In the genomic region with DNA sequence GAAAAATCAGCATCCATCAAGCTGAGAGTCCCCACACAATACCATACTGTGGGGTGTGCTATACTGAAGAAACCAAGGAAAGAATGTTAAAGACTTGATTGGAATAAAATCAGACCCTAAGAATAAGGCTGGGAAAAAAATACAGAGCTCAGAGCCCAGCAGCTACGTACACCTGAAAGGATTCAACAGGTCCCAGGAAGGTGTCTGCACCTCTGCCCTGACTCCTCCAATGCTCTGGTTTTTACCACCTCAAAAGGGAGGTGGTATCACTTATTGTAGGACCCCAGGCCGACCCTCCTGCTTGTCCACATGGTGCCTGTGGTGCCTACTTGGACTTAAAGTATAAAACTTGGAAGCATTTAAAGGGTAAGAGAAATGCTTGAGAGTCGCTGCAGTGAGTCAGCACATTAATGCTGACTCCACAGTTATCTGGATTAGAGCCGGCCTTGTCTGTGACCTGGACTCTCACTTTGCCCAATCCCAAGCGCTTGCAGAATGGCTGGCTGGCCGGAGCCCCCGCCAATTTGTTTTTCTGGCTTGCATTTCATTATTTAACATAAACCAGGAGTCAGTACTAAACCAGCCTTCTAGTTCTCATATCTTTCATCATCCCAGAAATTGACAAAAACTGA, we compare ENCODE assay signal across 19 cellular contexts.
A peak's percentile ranks its signal among the peaks of the same experiment; 100 is the strongest.
DNase-seq lines count a peak whose midpoint lies in the region; ATAC-seq, FAIRE-seq and TF ChIP-seq lines count a peak whose summit lies in the region.
"Had no signal": no experiment of that assay in that cellular context is flagged by ENCODE, and none has a peak within 500 bp of the region (broad histone marks: within the 10 kb centered on the region; RNA-seq: fewer than 3 reads in every experiment).

No MANE protein-coding gene starts in this region.

- H3K4me3 ChIP-seq in H1 (ENCODE audit: extremely low read depth in 1 of 4, insufficient read depth in 2 of 4, low read depth in 3 of 4, low read length in 4 of 4) (no peak overlapping the region), HepG2 (replicated peaks in 1 of 3; ENCODE audit: insufficient read depth in 1 of 3, low read depth in 2 of 3, low read length in 3 of 3) (no peak overlapping the region)

- WGBS in H1 (ENCODE audit: extremely low coverage in 1 of 2, insufficient coverage in 1 of 2, insufficient read length in 1 of 2, insufficient replicate concordance in 2 of 2, low coverage in 1 of 2, low lambda C conversion rate in 2 of 2, missing lambda C conversion rate in 1 of 2), 2 experiments: 84% methylated on average over 7 of the region's 7 CpGs; no CpG with 5 or more reads in 1 of the 2 experiments
- WGBS in HepG2 (ENCODE audit: low lambda C conversion rate): 6% methylated on average over 6 of the region's 7 CpGs

- no TSS peak for BruUV-seq in HepG2 (replicated peaks; lab: Mats Ljungman, UMichigan)

- H3K9me3 ChIP-seq in H1 (ENCODE audit: insufficient read depth in 2 of 2, low read depth in 1 of 2, low read length in 1 of 2): no peaks in the 10 kb centered on the region
- no peaks in the 10 kb centered on the region for H3K9me3 ChIP-seq in HepG2 (ENCODE audit: low read length)

- TF ChIP-seq EP300 in H1 (IDR thresholded peaks at IDR 0.05; ENCODE audit: borderline replicate concordance in 1 of 2, low read depth in 2 of 2, low read length in 2 of 2): no peak
- no peak for TF ChIP-seq EP300 in HepG2 (IDR thresholded peaks at IDR 0.05; ENCODE audit: low read depth in 2 of 2, low read length in 2 of 2)
- no peak for TF ChIP-seq EP300 in HepG2 (CRISPR knock-in tag; IDR thresholded peaks at IDR 0.05; ENCODE audit: borderline replicate concordance)

- H2BK120ac ChIP-seq in H1 (replicated peaks; ENCODE audit: low read depth, low read length): no peak overlapping the region

- TF ChIP-seq CTCF in H1 (IDR thresholded peaks at IDR 0.05; ENCODE audit: control extremely low read depth in 1 of 3, insufficient read depth in 1 of 3, low read depth in 1 of 3, low read length in 3 of 3) (no peak), HepG2 (CRISPR knock-in tag; IDR thresholded peaks at IDR 0.05) (no peak)

- H2BK20ac ChIP-seq in H1 (ENCODE audit: low read length): no peak overlapping the region

- H3K4me1 ChIP-seq in H1 (replicated peaks in 1 of 4; ENCODE audit: control insufficient read depth in 3 of 4, insufficient read depth in 4 of 4, low read length in 3 of 4): no peaks in the 10 kb centered on the region
- H3K4me1 ChIP-seq in HepG2 (ENCODE audit: insufficient read depth, low read length): no peaks in the 10 kb centered on the region

- H3K36me3 ChIP-seq in H1 (ENCODE audit: control insufficient read depth in 2 of 4, insufficient read depth in 4 of 4, low read length in 3 of 4) (no peaks in the 10 kb centered on the region), HepG2 (replicated peaks in 1 of 2; ENCODE audit: control insufficient read depth in 1 of 2, insufficient read depth in 2 of 2, low read length in 2 of 2) (no peaks in the 10 kb centered on the region)

- DNase-seq in ELR (ENCODE audit: low read depth) (peak; percentile 5), NCI-H69 (lab: John Stamatoyannopoulos, UW) (peak; percentile 58), H1 (ENCODE audit: low read depth in 1 of 2, low spot score in 2 of 2) (no peak), HepG2 (ENCODE audit: low spot score) (no peak)
- DNase-seq: activated CD4-positive, alpha-beta T cell treated with anti-CD3 and anti-CD28 coated beads, Interleukin-2, amount 50 U/mL, for 48 hours; activated naive CD4-positive, alpha-beta T cell; activated T-cell treated with anti-CD3 and anti-CD28 coated beads for 4 hours; aorta; CD8-positive, alpha-beta memory T cell; glutamatergic neuron; naive B cell; NCI-H2171; NCI-H774; RPMI8226; stimulated activated CD4-positive, alpha-beta T cell treated with anti-CD3 and anti-CD28 coated beads, Interleukin-2, amount 100 ng/mL, for 48 hours had no signal

- H3K23ac ChIP-seq in H1 (ENCODE audit: insufficient read length): no peak overlapping the region

- peak; percentile 49; the same call in 2 of the 3 replicates for ATAC-seq in HepG2
- ATAC-seq in GM18909 (IDR thresholded peaks at IDR 0.05; ENCODE audit: poor library complexity, unreplicated experiment): no peak
- no peak for ATAC-seq in GM19328 (IDR thresholded peaks at IDR 0.05; ENCODE audit: unreplicated experiment)
- no peak for ATAC-seq in HG02884 (IDR thresholded peaks at IDR 0.05; ENCODE audit: unreplicated experiment)
- no peak for ATAC-seq in GM19324 (IDR thresholded peaks at IDR 0.05; ENCODE audit: low FRiP score, unreplicated experiment)

- H3K18ac ChIP-seq in H1 (ENCODE audit: extremely low read depth, low read length): no peak overlapping the region

- POLR2A ChIA-PET in H1 (lab: Charles Lee; ENCODE audit: partially characterized antibody) (no interaction called here), HepG2 (lab: Yijun Ruan, JAX) (no interaction called here)

- in situ Hi-C loops in HepG2 (cut with HindIII; ENCODE audit: extremely low pct_ligation_motif_present, low pct_unique_long_range_greater_than_20kb): no loop called here

- H3K14ac ChIP-seq in H1 (ENCODE audit: insufficient read length): no peak overlapping the region

- TF ChIP-seq RAD21 in H1 (IDR thresholded peaks at IDR 0.05 in 1 of 2, conservative IDR thresholded peaks at IDR 0.05 in 1 of 2; ENCODE audit: low read depth in 2 of 2, low read length in 2 of 2) (no peak), HepG2 (CRISPR knock-in tag; IDR thresholded peaks at IDR 0.05) (no peak)

- intact Hi-C loops in HepG2 (cut with micrococcal nuclease; ENCODE audit: unreplicated experiment): no loop called here

- H2AK5ac ChIP-seq in H1 (ENCODE audit: low read depth, low read length): no peak overlapping the region

- FAIRE-seq in H1 (lab: Jason Lieb, UNC): no peak
- no peak for FAIRE-seq in HepG2 (lab: Jason Lieb, UNC)

- TF ChIP-seq POLR2A in H1 (IDR thresholded peaks at IDR 0.05; ENCODE audit: control extremely low read depth in 1 of 2, low read depth in 2 of 2, low read length in 2 of 2) (no peak), HepG2 (IDR thresholded peaks at IDR 0.05; ENCODE audit: insufficient read depth in 1 of 2, low read depth in 2 of 2, low read length in 2 of 2) (no peak)

- H4K20me1 ChIP-seq in H1 (replicated peaks in 1 of 2; ENCODE audit: control insufficient read depth in 1 of 2, insufficient read depth in 2 of 2, low read length in 2 of 2): no peaks in the 10 kb centered on the region
- no peaks in the 10 kb centered on the region for H4K20me1 ChIP-seq in HepG2 (ENCODE audit: insufficient read depth, low read length)

- H3K56ac ChIP-seq in H1 (replicated peaks; ENCODE audit: insufficient read length, low read depth, low read length): no peak overlapping the region

- no peak overlapping the region for H3K4ac ChIP-seq in H1 (replicated peaks; ENCODE audit: insufficient read length, low read depth, low read length)

- H3K79me2 ChIP-seq in H1 (ENCODE audit: control insufficient read depth in 1 of 2, insufficient read depth in 2 of 2, low read length in 2 of 2): no peaks in the 10 kb centered on the region
- no peaks in the 10 kb centered on the region for H3K79me2 ChIP-seq in HepG2 (ENCODE audit: insufficient read depth, low read length)

- H4K5ac ChIP-seq in H1 (ENCODE audit: insufficient read length, low read depth, low read length): no peak overlapping the region

- no peaks in the 10 kb centered on the region for H3K23me2 ChIP-seq in H1 (ENCODE audit: low read depth, low read length)

- H3K27ac ChIP-seq in H1 (ENCODE audit: low read depth, low read length): no peak overlapping the region
- no peak overlapping the region for H3K27ac ChIP-seq in HepG2 (ENCODE audit: extremely low read length, insufficient read depth, low read length)

- H4K8ac ChIP-seq in H1 (ENCODE audit: extremely low read depth, insufficient read depth, low read length): no peak overlapping the region

- H2AFZ ChIP-seq in H1 (ENCODE audit: low read length) (0 out of 2 replicates have a peak overlapping the region, but pooled peaks have one; percentile 67), HepG2 (ENCODE audit: low read length) (no peak overlapping the region)

- H3K4me2 ChIP-seq in H1 (ENCODE audit: insufficient read depth in 1 of 2, low read depth in 2 of 2, low read length in 2 of 2) (no peak overlapping the region), HepG2 (ENCODE audit: low read depth, low read length) (no peak overlapping the region)

- H4K91ac ChIP-seq in H1 (replicated peaks; ENCODE audit: insufficient read length, low read length): no peak overlapping the region

- peak overlapping the region; percentile 73; the same call in 1 of the 2 replicates for H2BK15ac ChIP-seq in H1 (ENCODE audit: low read length)

- no peak overlapping the region for H2BK5ac ChIP-seq in H1 (ENCODE audit: low read depth, low read length)

- H3K27me3 ChIP-seq in H1 (replicated peaks in 1 of 4; ENCODE audit: control insufficient read depth in 3 of 4, extremely low read depth in 1 of 4, insufficient read depth in 3 of 4, low read length in 3 of 4) (no peaks in the 10 kb centered on the region), HepG2 (ENCODE audit: control insufficient read depth in 1 of 2, insufficient read depth in 2 of 2, low read length in 2 of 2) (no peaks in the 10 kb centered on the region)

- H3K79me1 ChIP-seq in H1 (ENCODE audit: low read depth, low read length): no peaks in the 10 kb centered on the region

- H2BK12ac ChIP-seq in H1 (ENCODE audit: low read depth, low read length): no peak overlapping the region

- H3K9ac ChIP-seq in H1 (replicated peaks in 1 of 4; ENCODE audit: extremely low read depth in 1 of 4, low read depth in 3 of 4, low read length in 3 of 4) (no peak overlapping the region), HepG2 (ENCODE audit: insufficient read depth, low read depth, low read length) (no peak overlapping the region)

- CTCF ChIA-PET in H1 (lab: Charles Lee; ENCODE audit: partially characterized antibody) (interaction anchor here (2.1 kb wide), 1 partner anchor 150 kb away, joined by 7 read pairs; no protein-coding TSS in a partner anchor), HepG2 (lab: Yijun Ruan, JAX; ENCODE audit: low intra/inter-chr PET ratio, low total read pairs) (no interaction called here)

TF ChIP-seq in H1, 55 proteins besides CTCF, POLR2A, EP300 and RAD21:
- TF ChIP-seq MAFK (IDR thresholded peaks at IDR 0.05; ENCODE audit: low read depth, low read length): peak; percentile 95
- peak; percentile 98 for TF ChIP-seq BACH1 (IDR thresholded peaks at IDR 0.05; ENCODE audit: low read length)
- TF ChIP-seq, protein P1, sequence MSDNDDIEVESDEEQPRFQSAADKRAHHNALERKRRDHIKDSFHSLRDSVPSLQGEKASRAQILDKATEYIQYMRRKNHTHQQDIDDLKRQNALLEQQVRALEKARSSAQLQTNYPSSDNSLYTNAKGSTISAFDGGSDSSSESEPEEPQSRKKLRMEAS (IDR thresholded peaks at IDR 0.05): no peak

TF ChIP-seq in HepG2, 621 proteins besides CTCF, POLR2A, EP300 and RAD21 (continues in another document):
- TF ChIP-seq NFE2L2 (IDR thresholded peaks at IDR 0.05; ENCODE audit: low read length) (peak; percentile 49; the same call in 1 of the 2 replicates), MAFF (IDR thresholded peaks at IDR 0.05; ENCODE audit: low read depth, low read length) (peak; percentile 98), GZF1 (CRISPR knock-in tag; IDR thresholded peaks at IDR 0.05) (no peak), STAT5B (CRISPR knock-in tag; IDR thresholded peaks at IDR 0.05) (no peak), ZNF589 (CRISPR knock-in tag; conservative IDR thresholded peaks at IDR 0.05) (no peak), POGZ (CRISPR knock-in tag; IDR thresholded peaks at IDR 0.05) (no peak), NFKB2 (CRISPR knock-in tag; IDR thresholded peaks at IDR 0.05; ENCODE audit: borderline replicate concordance) (no peak)

Comparison
In these comparisons a context has a peak if more than half of its experiments do, and no peak if none do; other contexts are left out.
1. DNase-seq: peak in ELR (single experiment) and NCI-H69 (single experiment); none in H1 (0 of 2) and HepG2 (single experiment).